ENCODE assay signal across 7 cellular contexts in the genomic region with DNA sequence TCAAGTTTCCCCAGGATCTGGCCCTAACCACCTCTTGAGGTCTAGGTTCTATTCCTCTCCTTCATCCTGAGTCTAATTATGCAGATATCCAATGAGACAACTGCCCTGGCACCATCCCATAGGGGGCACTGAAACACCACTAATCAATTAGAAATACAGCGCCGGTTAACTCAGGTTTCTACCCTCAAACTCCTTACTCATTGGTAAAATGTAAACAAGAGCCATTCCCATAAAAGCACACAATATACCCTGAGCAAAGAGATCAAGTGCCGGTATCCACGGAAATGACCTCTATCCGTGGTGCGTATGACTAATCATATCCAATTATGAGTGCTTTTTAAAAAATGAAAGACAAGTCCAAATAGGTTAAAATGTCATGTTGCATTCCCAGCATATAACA.
DNase-seq lines count a peak whose midpoint lies in the region; ATAC-seq and FAIRE-seq lines count a peak whose summit lies in the region.

No MANE protein-coding gene starts in this region.

- DNase-seq in GM18507 (ENCODE audit: extremely low spot score, insufficient read length, low read depth) (peak; percentile 3), LHCN-M2 (ENCODE audit: low read depth) (peak; percentile 77), SW480 (ENCODE audit: low spot score) (peak; percentile 80), Right ventricle myocardium superior (peak; percentile 53), retina (peak; percentile 56)
- DNase-seq in activated naive CD8-positive, alpha-beta T cell treated with anti-CD3 and anti-CD28 coated beads, Interleukin-2, amount 50 U/mL, for 24 hours: peak; percentile 38

- no peaks in the 10 kb centered on the region for H3K36me3 Mint-ChIP-seq in activated naive CD8-positive, alpha-beta T cell treated with anti-CD3 and anti-CD28 coated beads, Interleukin-2, amount 50 U/mL, for 24 hours (ENCODE audit: low read depth)

- peaks cover 8% of the 10 kb centered on the region for H3K4me1 Mint-ChIP-seq in activated naive CD8-positive, alpha-beta T cell treated with anti-CD3 and anti-CD28 coated beads, Interleukin-2, amount 50 U/mL, for 24 hours

- no peaks in the 10 kb centered on the region for H3K9me3 Mint-ChIP-seq in activated naive CD8-positive, alpha-beta T cell treated with anti-CD3 and anti-CD28 coated beads, Interleukin-2, amount 50 U/mL, for 24 hours

- no peak for FAIRE-seq in GM18507 (lab: Jason Lieb, UNC)

- peak; percentile 81 for ATAC-seq in activated naive CD8-positive, alpha-beta T cell treated with anti-CD3 and anti-CD28 coated beads, Interleukin-2, amount 50 U/mL, for 24 hours
- ATAC-seq in Right ventricle myocardium superior (ENCODE audit: poor library complexity): peak; percentile 97
- ATAC-seq in HG03108 (IDR thresholded peaks at IDR 0.05; ENCODE audit: unreplicated experiment): no peak

- intact Hi-C loops in Right ventricle myocardium superior (cut with DNase I): loop anchor here (5.0 to 10.0 kb wide), 2 partner anchors 240 to 312 kb away; no protein-coding TSS in a partner anchor

- H3K27me3 Mint-ChIP-seq in activated naive CD8-positive, alpha-beta T cell treated with anti-CD3 and anti-CD28 coated beads, Interleukin-2, amount 50 U/mL, for 24 hours: peaks cover 2% of the 10 kb centered on the region

- H3K4me3 Mint-ChIP-seq in activated naive CD8-positive, alpha-beta T cell treated with anti-CD3 and anti-CD28 coated beads, Interleukin-2, amount 50 U/mL, for 24 hours: no peak overlapping the region

- no peak overlapping the region for H3K27ac Mint-ChIP-seq in activated naive CD8-positive, alpha-beta T cell treated with anti-CD3 and anti-CD28 coated beads, Interleukin-2, amount 50 U/mL, for 24 hours

Comparison
In these comparisons a context has a peak if more than half of its experiments do, and no peak if none do; other contexts are left out.
1. DNase-seq: peak in every context shown above with its lines; median percentile 80 in SW480; 77 in LHCN-M2; 56 in retina; 53 in Right ventricle myocardium superior; 38 in activated naive CD8-positive, alpha-beta T cell treated with anti-CD3 and anti-CD28 coated beads, Interleukin-2, amount 50 U/mL, for 24 hours; 3 in GM18507.